Comparison of ENCODE assay signal across 13 cellular contexts in genomic region chr2:25347205-25347815, GRCh38. TPM values are rescaled to one million over a fixed set of nuclear protein-coding genes. Genes with fewer than 3 reads are reported as not detected.
DNase-seq lines count a peak whose midpoint lies in the region; ATAC-seq and TF ChIP-seq lines count a peak whose summit lies in the region.
"Had no signal": no experiment of that assay in that cellular context is flagged by ENCODE, and none has a peak within 500 bp of the region (broad histone marks: within the 10 kb centered on the region; RNA-seq: fewer than 3 reads in every experiment).

No MANE protein-coding gene starts in this region.

- H3K4me1 Mint-ChIP-seq in activated naive CD4-positive, alpha-beta T cell treated with anti-CD3 and anti-CD28 coated beads, Interleukin-2, amount 50 U/mL, for 24 hours, result peaks cover 24% of the 10 kb centered on the region
- H3K4me1 Mint-ChIP-seq in neural progenitor cell, result peaks cover 2% of the 10 kb centered on the region

- peak; percentile 35 for DNase-seq in Caki2 (ENCODE audit: low read depth)
- DNase-seq in HT1080 (ENCODE audit: low read depth), result peak; percentile 73
- DNase-seq in neural progenitor cell (ENCODE audit: low spot score), result peak; percentile 0
- DNase-seq in NCI-H1694 (lab: John Stamatoyannopoulos, UW), result no peak
- DNase-seq in NCI-H510A (lab: John Stamatoyannopoulos, UW), result no peak
- DNase-seq: naive thymus-derived CD4-positive, alpha-beta T cell; NCI-H2029 treated with DMSO at 0.1 percent for 48 hours had no signal

- no peak overlapping the region for H3K9ac ChIP-seq in neural progenitor cell

- H3F3A ChIP-seq in neural progenitor cell (ENCODE audit: low read depth), result no peaks in the 10 kb centered on the region

- H3K4me3 Mint-ChIP-seq in activated naive CD4-positive, alpha-beta T cell treated with anti-CD3 and anti-CD28 coated beads, Interleukin-2, amount 50 U/mL, for 24 hours, result peak overlapping the region; percentile 31
- H3K4me3 Mint-ChIP-seq in neural progenitor cell, result no peak overlapping the region
- H3K4me3 Mint-ChIP-seq: naive thymus-derived CD4-positive, alpha-beta T cell had no signal

- in situ Hi-C loops in Caki2 (cut with HindIII; ENCODE audit: low pct_unique_long_range_greater_than_20kb, low sequenced_read_pairs), result no loop called here

- peaks cover 31% of the 10 kb centered on the region for H3K27me3 ChIP-seq in neural progenitor cell
- H3K27me3 ChIP-seq: vagina had no signal

- H3K9me3 ChIP-seq in neural progenitor cell (ENCODE audit: low read depth), result no peaks in the 10 kb centered on the region
- H3K9me3 ChIP-seq: HAP-1, SJSA1, vagina had no signal

- no peak overlapping the region for H3K27ac Mint-ChIP-seq in activated naive CD4-positive, alpha-beta T cell treated with anti-CD3 and anti-CD28 coated beads, Interleukin-2, amount 50 U/mL, for 24 hours
- no peak overlapping the region for H3K27ac Mint-ChIP-seq in neural progenitor cell

- no peaks in the 10 kb centered on the region for H3K36me3 Mint-ChIP-seq in activated naive CD4-positive, alpha-beta T cell treated with anti-CD3 and anti-CD28 coated beads, Interleukin-2, amount 50 U/mL, for 24 hours
- H3K36me3 Mint-ChIP-seq in neural progenitor cell, result no peaks in the 10 kb centered on the region

- H3K27me3 Mint-ChIP-seq in activated naive CD4-positive, alpha-beta T cell treated with anti-CD3 and anti-CD28 coated beads, Interleukin-2, amount 50 U/mL, for 24 hours, result no peaks in the 10 kb centered on the region
- H3K27me3 Mint-ChIP-seq in neural progenitor cell (ENCODE audit: insufficient read depth, low read depth), result peaks cover 8% of the 10 kb centered on the region

- no peaks in the 10 kb centered on the region for H3K4me1 ChIP-seq in neural progenitor cell

- no peak for TF ChIP-seq CTCF in neural progenitor cell (IDR thresholded peaks at IDR 0.05)

- H3K4me3 ChIP-seq in neural progenitor cell, result no peak overlapping the region
- H3K4me3 ChIP-seq: HAP-1, SJSA1, vagina had no signal

- H3K79me2 ChIP-seq in neural progenitor cell (ENCODE audit: low read depth), result no peaks in the 10 kb centered on the region

- no peaks in the 10 kb centered on the region for H3K9me3 Mint-ChIP-seq in activated naive CD4-positive, alpha-beta T cell treated with anti-CD3 and anti-CD28 coated beads, Interleukin-2, amount 50 U/mL, for 24 hours
- no peaks in the 10 kb centered on the region for H3K9me3 Mint-ChIP-seq in neural progenitor cell

- H2AFZ ChIP-seq in neural progenitor cell (replicated peaks), result no peak overlapping the region

- no peak overlapping the region for H3K4me2 ChIP-seq in neural progenitor cell

- no peak overlapping the region for H3K27ac ChIP-seq in neural progenitor cell
- H3K27ac ChIP-seq: SJSA1, vagina had no signal

- peaks cover 8% of the 10 kb centered on the region for H4K20me1 ChIP-seq in neural progenitor cell (ENCODE audit: low read depth)

- no peak for ATAC-seq in GM21723 (IDR thresholded peaks at IDR 0.05; ENCODE audit: unreplicated experiment)
- ATAC-seq in GM21786 (IDR thresholded peaks at IDR 0.05; ENCODE audit: unreplicated experiment), result no peak
- ATAC-seq: naive thymus-derived CD4-positive, alpha-beta T cell had no signal

- no peaks in the 10 kb centered on the region for H3K36me3 ChIP-seq in neural progenitor cell
- H3K36me3 ChIP-seq: HAP-1, SJSA1, vagina had no signal

RNA-seq across cellular contexts. Expression of gene DNMT3A, which starts 5.6 kb away (rescaled TPM):
- 4.9 and 20.2 TPM in 2 replicates for total RNA-seq in Caki2 (2014; rRNA removed; shearing (Covaris generic); ENCODE audit: low replicate concordance)
- 3.3 and 4.3 TPM in 2 replicates for total RNA-seq in HT1080 (2014; rRNA removed; shearing (Covaris generic))
- polyA plus RNA-seq in HT1080 (2015; cell fraction: cytosol; rRNA removed), result 4.0 and 4.5 TPM in 2 replicates
- 8.8 and 10.2 TPM in 2 replicates for polyA plus RNA-seq in HT1080 (2015; cell fraction: nucleus; rRNA removed)
- 46.5 and 81.1 TPM in 2 replicates for total RNA-seq in neural progenitor cell (ENCODE audit: low replicate concordance)

Comparison
In these comparisons a context has a peak if more than half of its experiments do, and no peak if none do; other contexts are left out.
1. DNase-seq: peak in Caki2 (single experiment), HT1080 (single experiment) and neural progenitor cell (single experiment); none in NCI-H1694 (single experiment) and NCI-H510A (single experiment).